1 cellular context compared by ENCODE assay signal in the genomic region with DNA sequence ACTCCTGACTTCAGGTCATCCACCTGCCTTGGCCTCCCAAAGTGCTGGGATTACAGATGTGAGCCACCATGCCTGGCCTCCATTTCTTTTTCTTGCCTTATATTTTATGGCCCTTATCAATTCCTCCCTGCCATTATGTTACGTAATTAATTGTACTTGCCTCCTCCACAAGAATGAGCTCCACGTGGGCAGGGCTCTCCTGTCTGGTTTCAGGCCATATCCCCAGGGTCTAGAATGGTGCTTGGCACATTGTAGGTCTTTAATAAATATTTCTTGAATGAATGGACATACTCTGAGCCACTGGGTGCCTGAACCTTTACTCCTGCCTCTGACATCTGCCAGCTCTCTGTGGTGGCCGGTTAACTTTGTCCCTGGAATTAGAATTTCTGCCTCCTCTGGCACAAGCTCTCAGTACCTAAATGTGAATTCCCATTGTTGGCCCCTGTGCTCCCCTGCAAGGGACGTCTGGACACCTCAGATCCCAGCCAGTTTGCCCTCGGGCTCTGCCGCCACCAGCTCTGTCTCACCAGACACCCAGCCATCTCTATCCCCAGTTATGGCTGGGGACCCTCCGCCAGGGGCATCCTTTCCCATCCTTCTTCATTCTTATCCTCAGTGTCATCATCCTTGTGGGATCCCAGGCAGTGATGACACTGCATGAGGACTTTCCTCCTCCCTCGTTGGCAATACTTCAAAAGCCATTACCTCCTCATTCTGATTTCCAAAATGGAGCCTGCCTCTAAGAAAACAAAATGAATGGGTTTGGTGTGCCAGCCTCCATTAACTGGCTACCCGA.
A peak's percentile ranks its signal among the peaks of the same experiment; 100 is the strongest.
TF ChIP-seq lines count a peak whose summit lies in the region.

No MANE protein-coding gene starts in this region.

TF ChIP-seq in K562, 482 proteins besides CTCF, POLR2A, EP300 and RAD21 (continued from another document and continues in another):
- TF ChIP-seq GTF3C2 (IDR thresholded peaks at IDR 0.05; ENCODE audit: borderline replicate concordance, extremely low read depth, insufficient read length) (no peak), NRF1 (conservative IDR thresholded peaks at IDR 0.05 in 1 of 2, IDR thresholded peaks at IDR 0.05 in 1 of 2) (no peak), EHMT2 (IDR thresholded peaks at IDR 0.05) (no peak), HNRNPLL (IDR thresholded peaks at IDR 0.05; ENCODE audit: low read depth, low read length, poor library complexity, severe bottlenecking) (no peak), SUPT5H (IDR thresholded peaks at IDR 0.05) (no peak), SREBF2 (CRISPR knock-in tag; IDR thresholded peaks at IDR 0.05) (no peak), CEBPG (CRISPR knock-in tag; IDR thresholded peaks at IDR 0.05) (no peak), CEBPG (tag; conservative IDR thresholded peaks at IDR 0.05 in 1 of 2, IDR thresholded peaks at IDR 0.05 in 1 of 2) (peak in 1 of 2 experiments; percentile 75; a peak in 2 of 4 replicates), CTBP1 (IDR thresholded peaks at IDR 0.05; ENCODE audit: borderline replicate concordance) (peak; percentile 72), GABPB2 (CRISPR knock-in tag; conservative IDR thresholded peaks at IDR 0.05) (no peak), KLF10 (CRISPR knock-in tag; IDR thresholded peaks at IDR 0.05) (no peak), CEBPB (tag; IDR thresholded peaks at IDR 0.05) (0 out of 2 replicates have a peak, but pooled peaks have one; percentile 16), BRD4 (IDR thresholded peaks at IDR 0.05) (no peak), NR1H2 (CRISPR knock-in tag; IDR thresholded peaks at IDR 0.05) (no peak), ZNF140 (CRISPR knock-in tag; IDR thresholded peaks at IDR 0.05) (no peak), EP400 (IDR thresholded peaks at IDR 0.05) (0 out of 2 replicates have a peak, but pooled peaks have one; percentile 16), NFIC (IDR thresholded peaks at IDR 0.05) (peak; percentile 44; the same call in 1 of the 2 replicates), ZNF318 (IDR thresholded peaks at IDR 0.05; ENCODE audit: borderline replicate concordance in 1 of 2, low read depth in 1 of 2) (no peak), ZNF707 (CRISPR knock-in tag; conservative IDR thresholded peaks at IDR 0.05) (no peak), ZEB2 (IDR thresholded peaks at IDR 0.05) (no peak), RCOR1 (IDR thresholded peaks at IDR 0.05; ENCODE audit: borderline replicate concordance in 1 of 2, low read depth in 2 of 2, low read length in 2 of 2) (peak in 1 of 2 experiments; percentile 40; a peak in 1 of 4 replicates), KDM4B (IDR thresholded peaks at IDR 0.05; ENCODE audit: borderline replicate concordance in 2 of 2, low read depth in 1 of 2) (no peak)
- TF ChIP-seq, protein P1, sequence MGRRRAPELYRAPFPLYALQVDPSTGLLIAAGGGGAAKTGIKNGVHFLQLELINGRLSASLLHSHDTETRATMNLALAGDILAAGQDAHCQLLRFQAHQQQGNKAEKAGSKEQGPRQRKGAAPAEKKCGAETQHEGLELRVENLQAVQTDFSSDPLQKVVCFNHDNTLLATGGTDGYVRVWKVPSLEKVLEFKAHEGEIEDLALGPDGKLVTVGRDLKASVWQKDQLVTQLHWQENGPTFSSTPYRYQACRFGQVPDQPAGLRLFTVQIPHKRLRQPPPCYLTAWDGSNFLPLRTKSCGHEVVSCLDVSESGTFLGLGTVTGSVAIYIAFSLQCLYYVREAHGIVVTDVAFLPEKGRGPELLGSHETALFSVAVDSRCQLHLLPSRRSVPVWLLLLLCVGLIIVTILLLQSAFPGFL (CRISPR knock-in tag; IDR thresholded peaks at IDR 0.05), result no peak
- TF ChIP-seq, protein P2, sequence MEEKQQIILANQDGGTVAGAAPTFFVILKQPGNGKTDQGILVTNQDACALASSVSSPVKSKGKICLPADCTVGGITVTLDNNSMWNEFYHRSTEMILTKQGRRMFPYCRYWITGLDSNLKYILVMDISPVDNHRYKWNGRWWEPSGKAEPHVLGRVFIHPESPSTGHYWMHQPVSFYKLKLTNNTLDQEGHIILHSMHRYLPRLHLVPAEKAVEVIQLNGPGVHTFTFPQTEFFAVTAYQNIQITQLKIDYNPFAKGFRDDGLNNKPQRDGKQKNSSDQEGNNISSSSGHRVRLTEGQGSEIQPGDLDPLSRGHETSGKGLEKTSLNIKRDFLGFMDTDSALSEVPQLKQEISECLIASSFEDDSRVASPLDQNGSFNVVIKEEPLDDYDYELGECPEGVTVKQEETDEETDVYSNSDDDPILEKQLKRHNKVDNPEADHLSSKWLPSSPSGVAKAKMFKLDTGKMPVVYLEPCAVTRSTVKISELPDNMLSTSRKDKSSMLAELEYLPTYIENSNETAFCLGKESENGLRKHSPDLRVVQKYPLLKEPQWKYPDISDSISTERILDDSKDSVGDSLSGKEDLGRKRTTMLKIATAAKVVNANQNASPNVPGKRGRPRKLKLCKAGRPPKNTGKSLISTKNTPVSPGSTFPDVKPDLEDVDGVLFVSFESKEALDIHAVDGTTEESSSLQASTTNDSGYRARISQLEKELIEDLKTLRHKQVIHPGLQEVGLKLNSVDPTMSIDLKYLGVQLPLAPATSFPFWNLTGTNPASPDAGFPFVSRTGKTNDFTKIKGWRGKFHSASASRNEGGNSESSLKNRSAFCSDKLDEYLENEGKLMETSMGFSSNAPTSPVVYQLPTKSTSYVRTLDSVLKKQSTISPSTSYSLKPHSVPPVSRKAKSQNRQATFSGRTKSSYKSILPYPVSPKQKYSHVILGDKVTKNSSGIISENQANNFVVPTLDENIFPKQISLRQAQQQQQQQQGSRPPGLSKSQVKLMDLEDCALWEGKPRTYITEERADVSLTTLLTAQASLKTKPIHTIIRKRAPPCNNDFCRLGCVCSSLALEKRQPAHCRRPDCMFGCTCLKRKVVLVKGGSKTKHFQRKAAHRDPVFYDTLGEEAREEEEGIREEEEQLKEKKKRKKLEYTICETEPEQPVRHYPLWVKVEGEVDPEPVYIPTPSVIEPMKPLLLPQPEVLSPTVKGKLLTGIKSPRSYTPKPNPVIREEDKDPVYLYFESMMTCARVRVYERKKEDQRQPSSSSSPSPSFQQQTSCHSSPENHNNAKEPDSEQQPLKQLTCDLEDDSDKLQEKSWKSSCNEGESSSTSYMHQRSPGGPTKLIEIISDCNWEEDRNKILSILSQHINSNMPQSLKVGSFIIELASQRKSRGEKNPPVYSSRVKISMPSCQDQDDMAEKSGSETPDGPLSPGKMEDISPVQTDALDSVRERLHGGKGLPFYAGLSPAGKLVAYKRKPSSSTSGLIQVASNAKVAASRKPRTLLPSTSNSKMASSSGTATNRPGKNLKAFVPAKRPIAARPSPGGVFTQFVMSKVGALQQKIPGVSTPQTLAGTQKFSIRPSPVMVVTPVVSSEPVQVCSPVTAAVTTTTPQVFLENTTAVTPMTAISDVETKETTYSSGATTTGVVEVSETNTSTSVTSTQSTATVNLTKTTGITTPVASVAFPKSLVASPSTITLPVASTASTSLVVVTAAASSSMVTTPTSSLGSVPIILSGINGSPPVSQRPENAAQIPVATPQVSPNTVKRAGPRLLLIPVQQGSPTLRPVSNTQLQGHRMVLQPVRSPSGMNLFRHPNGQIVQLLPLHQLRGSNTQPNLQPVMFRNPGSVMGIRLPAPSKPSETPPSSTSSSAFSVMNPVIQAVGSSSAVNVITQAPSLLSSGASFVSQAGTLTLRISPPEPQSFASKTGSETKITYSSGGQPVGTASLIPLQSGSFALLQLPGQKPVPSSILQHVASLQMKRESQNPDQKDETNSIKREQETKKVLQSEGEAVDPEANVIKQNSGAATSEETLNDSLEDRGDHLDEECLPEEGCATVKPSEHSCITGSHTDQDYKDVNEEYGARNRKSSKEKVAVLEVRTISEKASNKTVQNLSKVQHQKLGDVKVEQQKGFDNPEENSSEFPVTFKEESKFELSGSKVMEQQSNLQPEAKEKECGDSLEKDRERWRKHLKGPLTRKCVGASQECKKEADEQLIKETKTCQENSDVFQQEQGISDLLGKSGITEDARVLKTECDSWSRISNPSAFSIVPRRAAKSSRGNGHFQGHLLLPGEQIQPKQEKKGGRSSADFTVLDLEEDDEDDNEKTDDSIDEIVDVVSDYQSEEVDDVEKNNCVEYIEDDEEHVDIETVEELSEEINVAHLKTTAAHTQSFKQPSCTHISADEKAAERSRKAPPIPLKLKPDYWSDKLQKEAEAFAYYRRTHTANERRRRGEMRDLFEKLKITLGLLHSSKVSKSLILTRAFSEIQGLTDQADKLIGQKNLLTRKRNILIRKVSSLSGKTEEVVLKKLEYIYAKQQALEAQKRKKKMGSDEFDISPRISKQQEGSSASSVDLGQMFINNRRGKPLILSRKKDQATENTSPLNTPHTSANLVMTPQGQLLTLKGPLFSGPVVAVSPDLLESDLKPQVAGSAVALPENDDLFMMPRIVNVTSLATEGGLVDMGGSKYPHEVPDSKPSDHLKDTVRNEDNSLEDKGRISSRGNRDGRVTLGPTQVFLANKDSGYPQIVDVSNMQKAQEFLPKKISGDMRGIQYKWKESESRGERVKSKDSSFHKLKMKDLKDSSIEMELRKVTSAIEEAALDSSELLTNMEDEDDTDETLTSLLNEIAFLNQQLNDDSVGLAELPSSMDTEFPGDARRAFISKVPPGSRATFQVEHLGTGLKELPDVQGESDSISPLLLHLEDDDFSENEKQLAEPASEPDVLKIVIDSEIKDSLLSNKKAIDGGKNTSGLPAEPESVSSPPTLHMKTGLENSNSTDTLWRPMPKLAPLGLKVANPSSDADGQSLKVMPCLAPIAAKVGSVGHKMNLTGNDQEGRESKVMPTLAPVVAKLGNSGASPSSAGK (IDR thresholded peaks at IDR 0.05), result peak; percentile 14; the same call in 1 of the 2 replicates
- TF ChIP-seq, protein P3, sequence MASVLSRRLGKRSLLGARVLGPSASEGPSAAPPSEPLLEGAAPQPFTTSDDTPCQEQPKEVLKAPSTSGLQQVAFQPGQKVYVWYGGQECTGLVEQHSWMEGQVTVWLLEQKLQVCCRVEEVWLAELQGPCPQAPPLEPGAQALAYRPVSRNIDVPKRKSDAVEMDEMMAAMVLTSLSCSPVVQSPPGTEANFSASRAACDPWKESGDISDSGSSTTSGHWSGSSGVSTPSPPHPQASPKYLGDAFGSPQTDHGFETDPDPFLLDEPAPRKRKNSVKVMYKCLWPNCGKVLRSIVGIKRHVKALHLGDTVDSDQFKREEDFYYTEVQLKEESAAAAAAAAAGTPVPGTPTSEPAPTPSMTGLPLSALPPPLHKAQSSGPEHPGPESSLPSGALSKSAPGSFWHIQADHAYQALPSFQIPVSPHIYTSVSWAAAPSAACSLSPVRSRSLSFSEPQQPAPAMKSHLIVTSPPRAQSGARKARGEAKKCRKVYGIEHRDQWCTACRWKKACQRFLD (CRISPR knock-in tag; IDR thresholded peaks at IDR 0.05), result 0 out of 2 replicates have a peak, but pooled peaks have one; percentile 53
